33 cellular contexts compared by ENCODE assay signal in genomic region chr4:183026701-183027100, GRCh38.
DNase-seq lines count a peak whose midpoint lies in the region; ATAC-seq, FAIRE-seq and TF ChIP-seq lines count a peak whose summit lies in the region.
"Had no signal": no experiment of that assay in that cellular context is flagged by ENCODE, and none has a peak within 500 bp of the region (broad histone marks: within the 10 kb centered on the region; RNA-seq: fewer than 3 reads in every experiment).

No MANE protein-coding gene starts in this region.

- H2BK12ac ChIP-seq in trophoblast cell (ENCODE audit: low read length), result no peak overlapping the region

- ATAC-seq in K562 (no peak), GM19452 (IDR thresholded peaks at IDR 0.05; ENCODE audit: unreplicated experiment) (no peak)
- ATAC-seq: A549; CD8-positive, alpha-beta T cell had no signal

- no peaks in the 10 kb centered on the region for H3K79me1 ChIP-seq in trophoblast cell (ENCODE audit: low read length)

- no peak overlapping the region for H2AK5ac ChIP-seq in trophoblast cell (ENCODE audit: low read length)

- no peaks in the 10 kb centered on the region for H3K9me1 ChIP-seq in K562 (ENCODE audit: control insufficient read depth, insufficient read depth, low read length)

- intact Hi-C loops in K562 (cut with micrococcal nuclease), result loop anchor here (5.0 kb wide), 1 partner anchor 89 kb away; no protein-coding TSS in a partner anchor

- H3K79me2 ChIP-seq in K562 (ENCODE audit: control insufficient read depth, insufficient read depth, low read length) (no peaks in the 10 kb centered on the region), trophoblast cell (ENCODE audit: control insufficient read depth, insufficient read depth, low read length, poor library complexity) (no peaks in the 10 kb centered on the region)

- H3K4me2 ChIP-seq in K562 (ENCODE audit: insufficient read depth, low read length) (no peak overlapping the region), trophoblast cell (ENCODE audit: low read length) (no peak overlapping the region)
- H3K4me2 ChIP-seq: A549; BLaER1; BLaER1 treated with 17β-estradiol and CSF1 and Interleukin-3, amounts not matched to agents 10 nM and 100 nM had no signal

- H4K12ac ChIP-seq in trophoblast cell (ENCODE audit: low read depth, low read length), result no peak overlapping the region

- no peak overlapping the region for H2BK5ac ChIP-seq in trophoblast cell (ENCODE audit: low read depth, low read length, poor library complexity)

- H3K4me1 ChIP-seq in K562 (replicated peaks in 1 of 2; ENCODE audit: control insufficient read depth in 2 of 2, insufficient read depth in 2 of 2, low read length in 2 of 2) (peaks cover 11 to 34% of the 10 kb centered on the region in 2 experiments; a peak in 3 of 5 replicates), trophoblast cell (ENCODE audit: control insufficient read depth in 1 of 2, insufficient read depth in 2 of 2, low read length in 2 of 2) (no peaks in the 10 kb centered on the region)
- H3K4me1 ChIP-seq: A549; BE2C; BLaER1; BLaER1 treated with 17β-estradiol and CSF1 and Interleukin-3, amounts not matched to agents 10 nM and 100 nM; Caco-2 had no signal

- no peak for FAIRE-seq in K562 (lab: Jason Lieb, UNC)
- FAIRE-seq: A204.1, A549, D721Med had no signal

- H3K9me3 ChIP-seq in K562 (replicated peaks; ENCODE audit: control insufficient read depth, insufficient read depth, low read depth, low read length) (no peaks in the 10 kb centered on the region), trophoblast cell (ENCODE audit: insufficient read depth, low read depth, low read length) (no peaks in the 10 kb centered on the region)
- H3K9me3 ChIP-seq: A549; BE2C; BLaER1; BLaER1 treated with 17β-estradiol and CSF1 and Interleukin-3, amounts not matched to agents 10 nM and 100 nM; Caco-2 had no signal

- no peak overlapping the region for H2AFZ ChIP-seq in K562 (ENCODE audit: low read depth, low read length)
- H2AFZ ChIP-seq in trophoblast cell (ENCODE audit: insufficient read depth, low read length, poor library complexity), result no peak overlapping the region

- no TSS peak for BruUV-seq in K562 (replicated peaks; lab: Mats Ljungman, UMichigan)

- no peak overlapping the region for H3K9ac ChIP-seq in K562 (ENCODE audit: insufficient read depth in 1 of 2, low read depth in 2 of 2, low read length in 2 of 2)
- no peak overlapping the region for H3K9ac ChIP-seq in trophoblast cell (ENCODE audit: low read length)
- H3K9ac ChIP-seq: BLaER1; BLaER1 treated with 17β-estradiol and CSF1 and Interleukin-3, amounts not matched to agents 10 nM and 100 nM had no signal

- H4K91ac ChIP-seq in trophoblast cell (ENCODE audit: low read depth, low read length), result no peak overlapping the region

- POLR2A ChIA-PET in K562 (lab: Yijun Ruan, JAX), result interaction anchor here (0.7 kb wide), 1 partner anchor 9 kb away, joined by 5 read pairs; no protein-coding TSS in a partner anchor

- no peak for TF ChIP-seq RAD21 in K562 (CRISPR knock-in tag; conservative IDR thresholded peaks at IDR 0.05 in 1 of 2, IDR thresholded peaks at IDR 0.05 in 1 of 2)

- TF ChIP-seq POLR2A in K562 (conservative IDR thresholded peaks at IDR 0.05), result no peak

- DNase-seq in OCI-M1 (lab: John Stamatoyannopoulos, UW) (peak; percentile 53), K562 (ENCODE audit: extremely low read depth in 1 of 4, low spot score in 3 of 4) (no peak), trophoblast cell (peak; percentile 78 to 85), hippocampal formation (lab: John Stamatoyannopoulos, UW) (no peak)
- DNase-seq in activated CD4-positive, alpha-beta T cell treated with anti-CD3 and anti-CD28 coated beads for 1 hour, result no peak
- DNase-seq: 8988T; ACHN; AML-193; BE2C; C1 segment of cervical spinal cord; Caco-2; Calu3; CD4-positive, alpha-beta memory T cell; CD4-positive, alpha-beta T cell; CD4-positive, CD25-positive, alpha-beta regulatory T cell; CD8-positive, alpha-beta memory T cell; CD8-positive, alpha-beta T cell; COR-L47; DMS 273 treated with DMSO at 0.1 percent for 48 hours; DMS153; DMS53; DMS79; DMS79 treated with DMSO at 0.1 percent for 48 hours; DND-41; EL had no signal

- in situ Hi-C loops in K562 (cut with MboI), result no loop called here

- H3K18ac ChIP-seq in trophoblast cell (ENCODE audit: low read length), result no peak overlapping the region

- no peaks in the 10 kb centered on the region for H4K20me1 ChIP-seq in K562 (replicated peaks; ENCODE audit: control insufficient read depth, insufficient read depth, low read length)
- H4K20me1 ChIP-seq: BLaER1; BLaER1 treated with 17β-estradiol and CSF1 and Interleukin-3, amounts not matched to agents 10 nM and 100 nM had no signal

- TF ChIP-seq EP300 in K562 (IDR thresholded peaks at IDR 0.05; ENCODE audit: low read length), result no peak

- H3K4me3 ChIP-seq in K562, result no peak overlapping the region
- H3K4me3 ChIP-seq in trophoblast cell (ENCODE audit: low read depth, low read length), result no peak overlapping the region
- H3K4me3 ChIP-seq: A549; BLaER1; BLaER1 treated with 17β-estradiol and CSF1 and Interleukin-3, amounts not matched to agents 10 nM and 100 nM had no signal

- CTCF ChIA-PET in K562 (lab: Yijun Ruan, JAX; ENCODE audit: low intra/inter-chr PET ratio), result no interaction called here

- H4K8ac ChIP-seq in trophoblast cell (ENCODE audit: low read depth, low read length), result no peak overlapping the region

- no peak overlapping the region for H2BK120ac ChIP-seq in trophoblast cell (ENCODE audit: insufficient read depth, low read length, poor library complexity)

- H3K27me3 ChIP-seq in K562 (ENCODE audit: control insufficient read depth in 2 of 2, insufficient read depth in 2 of 2, low read length in 2 of 2), result no peaks in the 10 kb centered on the region
- no peaks in the 10 kb centered on the region for H3K27me3 ChIP-seq in trophoblast cell (ENCODE audit: insufficient read depth, low read length)
- H3K27me3 ChIP-seq: BE2C; BLaER1; BLaER1 treated with 17β-estradiol and CSF1 and Interleukin-3, amounts not matched to agents 10 nM and 100 nM had no signal

- H3K27ac ChIP-seq in K562 (ENCODE audit: extremely low read depth, low read depth, low read length), result no peak overlapping the region
- H3K27ac ChIP-seq in trophoblast cell (ENCODE audit: low read depth, low read length), result no peak overlapping the region
- H3K27ac ChIP-seq: 22Rv1; A549; BLaER1; BLaER1 treated with 17β-estradiol and CSF1 and Interleukin-3, amounts not matched to agents 10 nM and 100 nM; C4-2B had no signal

- H3K4ac ChIP-seq in trophoblast cell (ENCODE audit: low read depth, low read length), result no peak overlapping the region

- H3K23ac ChIP-seq in trophoblast cell (ENCODE audit: low read length), result no peak overlapping the region

- no peak for TF ChIP-seq CTCF in K562 (IDR thresholded peaks at IDR 0.05 in 2 of 3, conservative IDR thresholded peaks at IDR 0.05 in 1 of 3; ENCODE audit: insufficient read depth in 2 of 3, low read depth in 1 of 3, low read length in 3 of 3)

- H3K36me3 ChIP-seq in K562 (ENCODE audit: control insufficient read depth, insufficient read depth, low read length) (no peaks in the 10 kb centered on the region), trophoblast cell (ENCODE audit: control insufficient read depth in 1 of 2, insufficient read depth in 2 of 2, low read length in 2 of 2) (no peaks in the 10 kb centered on the region)
- H3K36me3 ChIP-seq: BE2C; BLaER1; BLaER1 treated with 17β-estradiol and CSF1 and Interleukin-3, amounts not matched to agents 10 nM and 100 nM had no signal

- H3K14ac ChIP-seq in trophoblast cell (ENCODE audit: low read length), result no peak overlapping the region

- 48% methylated on average over 2 of the region's 2 CpGs for WGBS in K562 (ENCODE audit: insufficient coverage, low coverage, missing lambda C conversion rate)
- WGBS in trophoblast cell (ENCODE audit: extremely low coverage, insufficient coverage, insufficient read length), result no CpG with 5 or more reads among the region's 2 CpGs

TF ChIP-seq in K562, 482 proteins besides CTCF, POLR2A, EP300 and RAD21:
- TF ChIP-seq MYNN (IDR thresholded peaks at IDR 0.05) (no peak), MYNN (CRISPR knock-in tag; IDR thresholded peaks at IDR 0.05) (no peak), CEBPB (tag; IDR thresholded peaks at IDR 0.05) (peak; percentile 46; the same call in 1 of the 2 replicates)

Comparison
In these comparisons a context has a peak if more than half of its experiments do, and no peak if none do; other contexts are left out.
1. DNase-seq: peak in OCI-M1 (single experiment) and trophoblast cell (2 of 2); none in K562 (0 of 4), activated CD4-positive, alpha-beta T cell treated with anti-CD3 and anti-CD28 coated beads for 1 hour (single experiment) and hippocampal formation (0 of 2).